ENCODE assay signal across 8 cellular contexts in the genomic region with DNA sequence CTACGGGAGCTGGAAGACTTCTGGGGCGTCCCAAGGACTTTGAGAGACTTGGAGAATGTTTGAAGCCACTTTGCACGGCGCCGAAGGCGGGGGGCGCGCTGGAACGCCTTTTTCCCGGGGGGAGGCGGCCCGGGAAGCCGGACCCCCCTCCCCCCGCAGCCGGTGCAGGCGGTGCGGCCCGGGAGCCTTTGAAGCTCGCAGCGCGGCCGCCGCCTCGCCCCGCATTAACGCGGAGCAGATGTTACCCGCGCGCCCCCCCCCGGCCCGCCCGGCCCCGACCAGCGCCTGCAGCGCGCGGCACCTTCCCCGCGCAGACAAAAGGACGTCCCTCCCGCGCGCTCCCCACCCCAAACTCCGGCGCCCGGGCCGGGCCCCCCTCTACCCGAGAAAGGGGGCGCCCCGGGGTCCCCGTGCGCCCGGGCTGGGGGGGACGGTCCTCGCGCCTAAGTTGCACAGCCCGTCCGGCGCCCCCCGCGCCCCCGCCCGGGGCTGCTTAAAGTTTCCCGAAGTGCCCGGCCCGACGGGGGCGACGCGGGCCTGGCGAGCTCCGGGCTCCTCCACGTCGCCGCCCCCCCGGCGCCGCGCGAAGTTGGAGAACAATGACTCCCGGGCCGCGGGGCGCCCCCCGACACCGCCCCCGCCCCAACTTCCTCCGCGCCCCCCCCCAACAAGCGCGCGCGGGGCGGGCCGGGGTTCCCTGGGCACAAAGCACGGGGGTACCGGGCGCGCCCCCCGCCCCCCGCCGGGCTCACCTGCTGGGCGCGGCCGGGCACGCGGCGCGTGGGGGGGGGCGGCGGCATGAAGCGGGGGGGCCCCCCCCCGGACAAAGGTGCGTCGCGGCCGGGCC. TPM values are rescaled to one million over a fixed set of nuclear protein-coding genes. Genes with fewer than 3 reads are reported as not detected.
DNase-seq lines count a peak whose midpoint lies in the region; ATAC-seq and TF ChIP-seq lines count a peak whose summit lies in the region.

No MANE protein-coding gene starts in this region.

- peak overlapping the region; percentile 98 for H3K9ac ChIP-seq in iPS-18a (ENCODE audit: low read length)

- POLR2A ChIA-PET in RWPE1 (lab: Yijun Ruan, JAX; ENCODE audit: low non-redundant PET): no interaction called here

- TF ChIP-seq CTCF in RWPE1 (conservative IDR thresholded peaks at IDR 0.05; ENCODE audit: low read depth) (no peak), ascending aorta (IDR thresholded peaks at IDR 0.05) (no peak)

- peak; percentile 41 for DNase-seq in NCI-H748 (lab: John Stamatoyannopoulos, UW; ENCODE audit: unreplicated experiment)
- no peak for DNase-seq in NCI-H748 treated with DMSO at 0.1 percent for 48 hours (lab: John Stamatoyannopoulos, UW)
- peak; percentile 34 for DNase-seq in RWPE1 (ENCODE audit: low spot score)
- no peak for DNase-seq in ascending aorta (ENCODE audit: low spot score in 2 of 2)
- DNase-seq in stimulated activated CD4-positive, alpha-beta T cell treated with anti-CD3 and anti-CD28 coated beads, Interleukin-12 subunit alpha, Interleukin-12 subunit beta, amount 100 ng/mL, for 4 hours: peak; percentile 49
- DNase-seq in SW480 (ENCODE audit: low spot score): no peak

- intact Hi-C loops in ascending aorta (cut with DNase I): loop anchor here (1.0 kb wide), 2 partner anchors 59 to 161 kb away; a partner anchor contains a TSS

- H3K27ac ChIP-seq in RWPE1 (peak overlapping the region; percentile 93), ascending aorta (peak overlapping the region in 1 of 2 donors; percentile 54), iPS-18a (ENCODE audit: low read length) (peak overlapping the region; percentile 94)

- H3K27me3 ChIP-seq in ascending aorta (no peaks in the 10 kb centered on the region), iPS-18a (ENCODE audit: control insufficient read depth, insufficient read depth, low read length) (no peaks in the 10 kb centered on the region)

- H3K9me3 ChIP-seq in ascending aorta (no peaks in the 10 kb centered on the region), iPS-18a (ENCODE audit: control insufficient read depth, low read depth, low read length) (no peaks in the 10 kb centered on the region)

- no peaks in the 10 kb centered on the region for H3K36me3 ChIP-seq in ascending aorta
- H3K36me3 ChIP-seq in iPS-18a (ENCODE audit: control insufficient read depth, low read depth, low read length): peaks cover 30% of the 10 kb centered on the region

- H3K4me3 ChIP-seq in ascending aorta (peak overlapping the region; percentile 87 to 98), iPS-18a (ENCODE audit: low read length) (peak overlapping the region; percentile 83)

- ATAC-seq in HG02885 (IDR thresholded peaks at IDR 0.05; ENCODE audit: poor library complexity, unreplicated experiment): no peak

- CTCF ChIA-PET in RWPE1 (lab: Yijun Ruan, JAX): interaction anchor here (0.7 to 1.4 kb wide), 3 partner anchors 21 to 51 kb away, joined by 3 to 6 read pairs (median 5); a partner anchor contains a TSS

- H3K4me1 ChIP-seq in ascending aorta (peaks cover 0 to 14% of the 10 kb centered on the region in 2 donors), iPS-18a (ENCODE audit: control insufficient read depth, low read depth, low read length) (peaks cover 4% of the 10 kb centered on the region)

RNA-seq across cellular contexts. Expression of a gene that starts 0.6 kb away (rescaled TPM):
- total RNA-seq in ascending aorta: 209 TPM

RNA-seq across cellular contexts. Expression of a gene that starts 46.5 kb away (rescaled TPM):
- total RNA-seq in ascending aorta: 61.0 TPM

RNA-seq across cellular contexts. Expression of a gene that starts 59.1 kb away (rescaled TPM):
- 143 TPM for total RNA-seq in ascending aorta

Comparison
In these comparisons a context has a peak if more than half of its experiments do, and no peak if none do; other contexts are left out.
1. DNase-seq: peak in NCI-H748 (single experiment), RWPE1 (single experiment) and stimulated activated CD4-positive, alpha-beta T cell treated with anti-CD3 and anti-CD28 coated beads, Interleukin-12 subunit alpha, Interleukin-12 subunit beta, amount 100 ng/mL, for 4 hours (single experiment); none in NCI-H748 treated with DMSO at 0.1 percent for 48 hours (single experiment), ascending aorta (0 of 2) and SW480 (single experiment).